In the genomic region with DNA sequence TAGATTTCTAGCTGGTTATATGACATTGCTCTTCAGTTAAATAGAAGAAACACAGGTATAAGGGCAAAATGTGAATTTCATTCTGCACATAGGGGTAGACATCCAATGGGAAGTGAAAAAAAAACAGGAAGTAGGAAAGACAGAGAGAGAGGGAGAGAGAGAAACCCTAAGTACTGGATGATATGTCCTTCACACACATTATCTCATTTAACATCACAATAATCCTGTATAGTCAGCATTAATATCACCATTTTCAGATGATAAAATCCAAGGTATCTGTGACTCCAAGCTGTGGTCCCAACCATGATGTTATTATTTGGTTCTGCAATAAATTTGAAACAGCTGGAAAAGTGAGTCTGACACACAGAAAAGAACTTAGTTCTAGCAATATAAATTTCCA, we compare ENCODE assay signal across 23 cellular contexts.
"Had no signal": no experiment of that assay in that cellular context is flagged by ENCODE, and none has a peak within 500 bp of the region (broad histone marks: within the 10 kb centered on the region; RNA-seq: fewer than 3 reads in every experiment).

No MANE protein-coding gene starts in this region.

- DNase-seq: Karpas-422, KG1, MM.1S, NCI-H1092 treated with DMSO at 0.1 percent for 48 hours, NCI-H1436, NCI-H187, NCI-H2029, NCI-H2081 treated with DMSO at 0.1 percent for 48 hours, NCI-H2171, NCI-H226, NCI-H446, NCI-H510A, NCI-H524 treated with DMSO at 0.1 percent for 48 hours, NCI-H774, PC-3, SHP77, SK-N-SH, SW 1271, T-cell had no signal

- H3K9ac ChIP-seq: SK-N-SH had no signal

- FAIRE-seq: HTR-8/SVneo had no signal

- H3K36me3 Mint-ChIP-seq: T-cell had no signal

- H3K4me1 Mint-ChIP-seq: T-cell had no signal

- H3K27me3 Mint-ChIP-seq: T-cell had no signal

- H3K4me2 ChIP-seq: SK-N-SH had no signal

- H3K9me2 ChIP-seq: SK-N-SH had no signal

- H3K9me3 Mint-ChIP-seq: T-cell had no signal

- ATAC-seq: Panc1, PC-3, T-cell had no signal

- H3K4me3 Mint-ChIP-seq: T-cell had no signal

- H3K9me3 ChIP-seq: SK-N-SH had no signal

- H3K27ac ChIP-seq: HL-60, RWPE1 had no signal

- H3K27ac Mint-ChIP-seq: T-cell had no signal
